In the genomic region with DNA sequence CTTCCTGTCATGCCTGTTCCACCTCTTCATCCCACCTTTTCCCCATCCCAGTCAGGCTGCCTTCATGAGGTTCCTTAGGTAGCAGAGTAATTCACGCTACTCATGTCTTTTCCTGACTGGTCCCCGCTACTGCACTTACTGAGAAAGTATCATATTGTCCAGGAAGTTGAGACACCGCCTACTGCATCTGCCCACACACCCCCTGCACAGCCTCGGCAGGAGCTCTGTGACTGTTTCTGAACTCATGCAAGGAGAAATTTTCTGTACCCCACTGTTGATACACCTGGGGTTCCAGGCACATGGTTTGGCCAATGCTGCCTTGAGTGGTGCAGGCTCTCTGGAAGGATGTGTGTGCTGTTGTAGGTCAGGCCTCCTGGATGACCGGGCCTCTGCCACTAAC, we compare ENCODE assay signal across 11 cellular contexts. TPM values are rescaled to one million over a fixed set of nuclear protein-coding genes. Genes with fewer than 3 reads are reported as not detected.
DNase-seq lines count a peak whose midpoint lies in the region; ATAC-seq and TF ChIP-seq lines count a peak whose summit lies in the region.
"Had no signal": no experiment of that assay in that cellular context is flagged by ENCODE, and none has a peak within 500 bp of the region (broad histone marks: within the 10 kb centered on the region; RNA-seq: fewer than 3 reads in every experiment).

No MANE protein-coding gene starts in this region.

- DNase-seq in IMR-90 (no peak), NCI-H187 treated with DMSO at 0.1 percent for 48 hours (lab: John Stamatoyannopoulos, UW) (no peak), glomerular visceral epithelial cell (ENCODE audit: extremely low spot score) (no peak), 8988T (no peak)
- no peak for DNase-seq in activated CD4-positive, alpha-beta memory T cell treated with anti-CD3 and anti-CD28 coated beads, Interleukin-2, amount 10 ng/mL, durations not matched to agents 7 days and 5 days
- DNase-seq in activated naive CD8-positive, alpha-beta T cell treated with anti-CD3 and anti-CD28 coated beads, Interleukin-2, amount 10 ng/mL, durations not matched to agents 7 days and 5 days, result peak; percentile 54
- peak; percentile 51 to 81 for DNase-seq in stimulated activated CD4-positive, alpha-beta T cell treated with anti-CD3 and anti-CD28 coated beads, Interleukin-4, amount 100 ng/mL, for 4 hours
- DNase-seq: NCI-H510A, WERI-Rb-1 had no signal

- 100% methylated on average over 1 of the region's 5 CpGs; no CpG with 5 or more reads in 1 of the 2 experiments for WGBS in IMR-90 (ENCODE audit: extremely low coverage in 2 of 2, insufficient read length in 1 of 2), 2 experiments

- H3K9ac ChIP-seq in IMR-90 (ENCODE audit: low read depth, low read length), result no peak overlapping the region

- no peak overlapping the region for H4K5ac ChIP-seq in IMR-90 (ENCODE audit: low read depth, low read length)

- H3K9me1 ChIP-seq in IMR-90 (ENCODE audit: insufficient read depth, low read length), result no peaks in the 10 kb centered on the region

- no peak overlapping the region for H4K91ac ChIP-seq in IMR-90 (ENCODE audit: insufficient read depth, low read depth, low read length)

- H3K27me3 ChIP-seq in IMR-90 (ENCODE audit: control insufficient read depth, insufficient read depth, low read length), result no peaks in the 10 kb centered on the region

- no peak overlapping the region for H3K4me3 Mint-ChIP-seq in activated CD4-positive, alpha-beta memory T cell treated with anti-CD3 and anti-CD28 coated beads, Interleukin-2, amount 10 ng/mL, durations not matched to agents 7 days and 5 days
- H3K4me3 Mint-ChIP-seq in activated naive CD8-positive, alpha-beta T cell treated with anti-CD3 and anti-CD28 coated beads, Interleukin-2, amount 10 ng/mL, durations not matched to agents 7 days and 5 days, result peak overlapping the region; percentile 87

- dilution Hi-C loops in IMR-90 (cut with HindIII; ENCODE audit: low sequenced_read_pairs, unreplicated experiment), result no loop called here

- no peak overlapping the region for H3K18ac ChIP-seq in IMR-90 (ENCODE audit: low read depth, low read length)

- ATAC-seq in IMR-90 (ENCODE audit: low read depth) (no peak), HG03571 (IDR thresholded peaks at IDR 0.05; ENCODE audit: unreplicated experiment) (no peak)
- ATAC-seq in activated naive CD8-positive, alpha-beta T cell treated with anti-CD3 and anti-CD28 coated beads, Interleukin-2, amount 10 ng/mL, durations not matched to agents 7 days and 5 days (ENCODE audit: low read depth), result peak; percentile 73
- ATAC-seq: Right ventricle myocardium inferior had no signal

- TF ChIP-seq CTCF in IMR-90 (conservative IDR thresholded peaks at IDR 0.05; ENCODE audit: low read depth, low read length), result no peak

- no peak for TF ChIP-seq POLR2A in IMR-90 (IDR thresholded peaks at IDR 0.05; ENCODE audit: low read depth, low read length)

- no peaks in the 10 kb centered on the region for H4K20me1 ChIP-seq in IMR-90 (ENCODE audit: insufficient read depth, low read length)

- H2BK15ac ChIP-seq in IMR-90 (ENCODE audit: low read depth, low read length), result no peak overlapping the region

- H3K4me2 ChIP-seq in IMR-90 (ENCODE audit: low read depth, low read length), result no peak overlapping the region

- no peak overlapping the region for H3K14ac ChIP-seq in IMR-90 (replicated peaks; ENCODE audit: low read depth, low read length)

- H2AK9ac ChIP-seq in IMR-90 (replicated peaks; ENCODE audit: low read depth, low read length, poor library complexity), result no peak overlapping the region

- H3K56ac ChIP-seq in IMR-90 (ENCODE audit: extremely low read depth, insufficient read depth, low read length), result no peak overlapping the region

- intact Hi-C loops in IMR-90 (cut with micrococcal nuclease), result no loop called here

- H3K27me3 Mint-ChIP-seq in activated CD4-positive, alpha-beta memory T cell treated with anti-CD3 and anti-CD28 coated beads, Interleukin-2, amount 10 ng/mL, durations not matched to agents 7 days and 5 days, result no peaks in the 10 kb centered on the region
- no peaks in the 10 kb centered on the region for H3K27me3 Mint-ChIP-seq in activated naive CD8-positive, alpha-beta T cell treated with anti-CD3 and anti-CD28 coated beads, Interleukin-2, amount 10 ng/mL, durations not matched to agents 7 days and 5 days

- in situ Hi-C loops in IMR-90 (cut with MboI; ENCODE audit: low sequenced_read_pairs), result no loop called here

- no peaks in the 10 kb centered on the region for H3K79me1 ChIP-seq in IMR-90 (ENCODE audit: low read depth in 1 of 2, low read length in 2 of 2)

- H4K8ac ChIP-seq in IMR-90 (ENCODE audit: low read depth in 2 of 2, low read length in 2 of 2), result no peak overlapping the region

- no peaks in the 10 kb centered on the region for H3K9me3 Mint-ChIP-seq in activated CD4-positive, alpha-beta memory T cell treated with anti-CD3 and anti-CD28 coated beads, Interleukin-2, amount 10 ng/mL, durations not matched to agents 7 days and 5 days
- no peaks in the 10 kb centered on the region for H3K9me3 Mint-ChIP-seq in activated naive CD8-positive, alpha-beta T cell treated with anti-CD3 and anti-CD28 coated beads, Interleukin-2, amount 10 ng/mL, durations not matched to agents 7 days and 5 days

- H2BK5ac ChIP-seq in IMR-90 (ENCODE audit: low read depth, low read length, poor library complexity, severe bottlenecking), result no peak overlapping the region

- peaks cover 48% of the 10 kb centered on the region for H3K36me3 Mint-ChIP-seq in activated CD4-positive, alpha-beta memory T cell treated with anti-CD3 and anti-CD28 coated beads, Interleukin-2, amount 10 ng/mL, durations not matched to agents 7 days and 5 days (ENCODE audit: low read depth)
- H3K36me3 Mint-ChIP-seq in activated naive CD8-positive, alpha-beta T cell treated with anti-CD3 and anti-CD28 coated beads, Interleukin-2, amount 10 ng/mL, durations not matched to agents 7 days and 5 days, result peaks cover 34% of the 10 kb centered on the region

- no peak overlapping the region for H3K23ac ChIP-seq in IMR-90 (ENCODE audit: low read depth, low read length)

- peak overlapping the region; percentile 76 for H2AFZ ChIP-seq in IMR-90 (replicated peaks; ENCODE audit: low read length, poor library complexity)

- no peak overlapping the region for H2BK120ac ChIP-seq in IMR-90 (ENCODE audit: low read depth, low read length)

- peak overlapping the region; percentile 12 for H3K27ac Mint-ChIP-seq in activated CD4-positive, alpha-beta memory T cell treated with anti-CD3 and anti-CD28 coated beads, Interleukin-2, amount 10 ng/mL, durations not matched to agents 7 days and 5 days
- peak overlapping the region; percentile 91 for H3K27ac Mint-ChIP-seq in activated naive CD8-positive, alpha-beta T cell treated with anti-CD3 and anti-CD28 coated beads, Interleukin-2, amount 10 ng/mL, durations not matched to agents 7 days and 5 days

- 0 out of 2 replicates have a peak, but pooled peaks cover 2% of the 10 kb centered on the region for H3K9me3 ChIP-seq in IMR-90 (ENCODE audit: control insufficient read depth, insufficient read depth, low read length)

- POLR2A ChIA-PET in IMR-90 (lab: Charles Lee; ENCODE audit: unreplicated experiment), result no interaction called here
- POLR2A ChIA-PET in activated CD4-positive, alpha-beta memory T cell treated with anti-CD3 and anti-CD28 coated beads, Interleukin-2, amount 10 ng/mL, durations not matched to agents 7 days and 5 days (lab: Charles Lee), result interaction anchor here (1.1 to 1.7 kb wide), 3 partner anchors 137 to 621 kb away, joined by 3 to 5 read pairs (median 3); partner anchors contain the start of gene OSTC
- POLR2A ChIA-PET in activated naive CD8-positive, alpha-beta T cell treated with anti-CD3 and anti-CD28 coated beads, Interleukin-2, amount 10 ng/mL, durations not matched to agents 7 days and 5 days (lab: Charles Lee), result interaction anchor here (0.9 to 3.3 kb wide), 16 partner anchors 14 to 543 kb away, joined by 3 to 15 read pairs (median 6); partner anchors contain the start of gene LEF1

- H2AK5ac ChIP-seq in IMR-90 (ENCODE audit: low read depth, low read length), result no peak overlapping the region

- peaks cover 24% of the 10 kb centered on the region for H3K4me1 Mint-ChIP-seq in activated CD4-positive, alpha-beta memory T cell treated with anti-CD3 and anti-CD28 coated beads, Interleukin-2, amount 10 ng/mL, durations not matched to agents 7 days and 5 days
- peaks cover 48% of the 10 kb centered on the region for H3K4me1 Mint-ChIP-seq in activated naive CD8-positive, alpha-beta T cell treated with anti-CD3 and anti-CD28 coated beads, Interleukin-2, amount 10 ng/mL, durations not matched to agents 7 days and 5 days

- no peak overlapping the region for H2BK20ac ChIP-seq in IMR-90 (ENCODE audit: low read depth, low read length)

- H3K4ac ChIP-seq in IMR-90 (ENCODE audit: low read depth, low read length), result no peak overlapping the region

- no peak overlapping the region for H3K4me3 ChIP-seq in IMR-90 (ENCODE audit: insufficient read depth, low read depth, low read length)

- TF ChIP-seq RAD21 in IMR-90 (IDR thresholded peaks at IDR 0.05; ENCODE audit: low read length), result no peak

- H3K36me3 ChIP-seq in IMR-90 (ENCODE audit: control insufficient read depth, insufficient read depth, low read length), result peaks cover 5% of the 10 kb centered on the region

- no peak overlapping the region for H3K27ac ChIP-seq in IMR-90 (ENCODE audit: insufficient read depth, low read length)
- H3K27ac ChIP-seq: WERI-Rb-1 had no signal

- no TSS peak for BruUV-seq in IMR-90 (replicated peaks; lab: Mats Ljungman, UMichigan)

- peaks cover 3% of the 10 kb centered on the region; the same call in 1 of the 2 replicates for H3K4me1 ChIP-seq in IMR-90 (ENCODE audit: control insufficient read depth, insufficient read depth, low read length)

- CTCF ChIA-PET in IMR-90 (lab: Yijun Ruan, JAX), result interaction anchor here (0.6 to 3.3 kb wide), 4 partner anchors 10 to 792 kb away, joined by 4 to 16 read pairs (median 10); no protein-coding TSS in a partner anchor
- CTCF ChIA-PET in activated CD4-positive, alpha-beta memory T cell treated with anti-CD3 and anti-CD28 coated beads, Interleukin-2, amount 10 ng/mL, durations not matched to agents 7 days and 5 days (lab: Charles Lee), result interaction anchor here (0.6 to 3.2 kb wide), 6 partner anchors 10 to 543 kb away, joined by 3 to 22 read pairs (median 10); no protein-coding TSS in a partner anchor

TF ChIP-seq in IMR-90, 13 proteins besides CTCF, POLR2A, EP300 and RAD21 (continues in another document):
- no peak for TF ChIP-seq MXI1 (IDR thresholded peaks at IDR 0.05; ENCODE audit: borderline replicate concordance, low read depth, low read length)
- TF ChIP-seq RFX5 (IDR thresholded peaks at IDR 0.05; ENCODE audit: low read depth, low read length), result no peak
- TF ChIP-seq BHLHE40 (IDR thresholded peaks at IDR 0.05; ENCODE audit: low read depth, low read length), result no peak
- TF ChIP-seq RCOR1 (IDR thresholded peaks at IDR 0.05; ENCODE audit: insufficient replicate concordance, low read length), result no peak

RNA-seq across cellular contexts. Expression of gene HADH, which starts 39.6 kb away (rescaled TPM):
- 6.7 and 6.8 TPM in 2 replicates for total RNA-seq in IMR-90 (2012; rRNA removed)
- polyA plus RNA-seq in IMR-90 (2012; rRNA removed), result 21.1 and 22.6 TPM in 2 replicates
- polyA plus RNA-seq in IMR-90 (2012; cell fraction: cytosol; rRNA removed), result 16.1 and 24.5 TPM in 2 replicates
- 13.3 and 33.5 TPM in 2 replicates for polyA plus RNA-seq in IMR-90 (2012; cell fraction: nucleus; rRNA removed; ENCODE audit: low replicate concordance)
- total RNA-seq in activated CD4-positive, alpha-beta memory T cell treated with anti-CD3 and anti-CD28 coated beads, Interleukin-2, amount 10 ng/mL, durations not matched to agents 7 days and 5 days, result 10 to 100 TPM; 38.0 to 38.6 TPM
- total RNA-seq in activated naive CD8-positive, alpha-beta T cell treated with anti-CD3 and anti-CD28 coated beads, Interleukin-2, amount 10 ng/mL, durations not matched to agents 7 days and 5 days, result 10 to 100 TPM; 45.3 to 46.6 TPM

Comparison
In these comparisons a context has a peak if more than half of its experiments do, and no peak if none do; other contexts are left out.
1. DNase-seq: peak in activated naive CD8-positive, alpha-beta T cell treated with anti-CD3 and anti-CD28 coated beads, Interleukin-2, amount 10 ng/mL, durations not matched to agents 7 days and 5 days (single experiment) and stimulated activated CD4-positive, alpha-beta T cell treated with anti-CD3 and anti-CD28 coated beads, Interleukin-4, amount 100 ng/mL, for 4 hours (2 of 2); none in IMR-90 (single experiment), activated CD4-positive, alpha-beta memory T cell treated with anti-CD3 and anti-CD28 coated beads, Interleukin-2, amount 10 ng/mL, durations not matched to agents 7 days and 5 days (single experiment), NCI-H187 treated with DMSO at 0.1 percent for 48 hours (single experiment), glomerular visceral epithelial cell (single experiment) and 8988T (single experiment).